Comparison of ENCODE assay signal across 21 cellular contexts in genomic region chr4:122553432-122553831, GRCh38.
DNase-seq lines count a peak whose midpoint lies in the region; ATAC-seq lines count a peak whose summit lies in the region.
"Had no signal": no experiment of that assay in that cellular context is flagged by ENCODE, and none has a peak within 500 bp of the region (broad histone marks: within the 10 kb centered on the region; RNA-seq: fewer than 3 reads in every experiment).

No MANE protein-coding gene starts in this region.

- H3K9me3 Mint-ChIP-seq in activated T-cell treated with anti-CD3 and anti-CD28 coated beads, Interleukin-2, amount 50 U/mL, for 24 hours, result no peaks in the 10 kb centered on the region
- H3K9me3 Mint-ChIP-seq in activated naive CD4-positive, alpha-beta T cell treated with anti-CD3 and anti-CD28 coated beads, Interleukin-2, amount 50 U/mL, for 72 hours, result peaks cover 6 to 11% of the 10 kb centered on the region in 2 donors
- H3K9me3 Mint-ChIP-seq in activated T-helper 17 cell treated with anti-CD3 and anti-CD28 coated beads, Interleukin-2, amount 50 U/mL, for 72 hours, result no peaks in the 10 kb centered on the region
- H3K9me3 Mint-ChIP-seq: CD8-positive, alpha-beta memory T cell; HFFc6 had no signal

- no peak for ATAC-seq in activated naive CD4-positive, alpha-beta T cell treated with anti-CD3 and anti-CD28 coated beads, Interleukin-2, amount 50 U/mL, for 72 hours
- ATAC-seq in activated T-helper 17 cell treated with anti-CD3 and anti-CD28 coated beads, Interleukin-2, amount 50 U/mL, for 72 hours (replicated peaks), result no peak
- ATAC-seq: GM12878, HCT116 had no signal

- no peaks in the 10 kb centered on the region for H3K36me3 Mint-ChIP-seq in activated T-cell treated with anti-CD3 and anti-CD28 coated beads, Interleukin-2, amount 50 U/mL, for 24 hours (ENCODE audit: low read depth)
- H3K36me3 Mint-ChIP-seq in activated naive CD4-positive, alpha-beta T cell treated with anti-CD3 and anti-CD28 coated beads, Interleukin-2, amount 50 U/mL, for 72 hours, result peaks cover 0 to 39% of the 10 kb centered on the region in 2 donors
- H3K36me3 Mint-ChIP-seq in activated T-helper 17 cell treated with anti-CD3 and anti-CD28 coated beads, Interleukin-2, amount 50 U/mL, for 72 hours (ENCODE audit: low read depth), result no peaks in the 10 kb centered on the region
- H3K36me3 Mint-ChIP-seq: CD4-positive, CD25-positive, alpha-beta regulatory T cell; CD8-positive, alpha-beta memory T cell had no signal

- no peak overlapping the region for H3K4me3 Mint-ChIP-seq in activated T-cell treated with anti-CD3 and anti-CD28 coated beads, Interleukin-2, amount 50 U/mL, for 24 hours
- peak overlapping the region; percentile 24 for H3K4me3 Mint-ChIP-seq in activated T-helper 17 cell treated with anti-CD3 and anti-CD28 coated beads, Interleukin-2, amount 50 U/mL, for 72 hours
- H3K4me3 Mint-ChIP-seq: CD4-positive, CD25-positive, alpha-beta regulatory T cell; CD8-positive, alpha-beta memory T cell; HFFc6 had no signal

- no peaks in the 10 kb centered on the region for H3K27me3 Mint-ChIP-seq in activated T-cell treated with anti-CD3 and anti-CD28 coated beads, Interleukin-2, amount 50 U/mL, for 24 hours
- no peaks in the 10 kb centered on the region for H3K27me3 Mint-ChIP-seq in activated T-helper 17 cell treated with anti-CD3 and anti-CD28 coated beads, Interleukin-2, amount 50 U/mL, for 72 hours

- H3K4me1 Mint-ChIP-seq in activated T-cell treated with anti-CD3 and anti-CD28 coated beads, Interleukin-2, amount 50 U/mL, for 24 hours (ENCODE audit: low read depth), result peaks cover 72% of the 10 kb centered on the region
- peaks cover 21% of the 10 kb centered on the region for H3K4me1 Mint-ChIP-seq in activated T-helper 17 cell treated with anti-CD3 and anti-CD28 coated beads, Interleukin-2, amount 50 U/mL, for 72 hours
- H3K4me1 Mint-ChIP-seq: CD4-positive, CD25-positive, alpha-beta regulatory T cell; CD8-positive, alpha-beta memory T cell had no signal

- DNase-seq in activated T-cell treated with anti-CD3 and anti-CD28 coated beads, Interleukin-2, amount 50 U/mL, for 24 hours, result no peak
- no peak for DNase-seq in activated T-cell treated with anti-CD3 and anti-CD28 coated beads for 4 hours
- DNase-seq in activated naive CD4-positive, alpha-beta T cell treated with anti-CD3 and anti-CD28 coated beads, Interleukin-2, amount 50 U/mL, for 72 hours (ENCODE audit: low spot score in 2 of 2), result no peak
- DNase-seq in activated naive CD4-positive, alpha-beta T cell treated with Interleukin-2 at 50 U/mL for 16 hours, result no peak
- DNase-seq in NCI-H2196 (lab: John Stamatoyannopoulos, UW; ENCODE audit: unreplicated experiment), result no peak
- DNase-seq: ACHN; BE2C; C1 segment of cervical spinal cord; CD4-positive, CD25-positive, alpha-beta regulatory T cell; CD8-positive, alpha-beta memory T cell; COR-L47; DMS 273 treated with DMSO at 0.1 percent for 48 hours; DMS53; DND-41; EL; GOT3; H7; HFFc6 had no signal

- peak overlapping the region; percentile 80 for H3K27ac Mint-ChIP-seq in activated T-cell treated with anti-CD3 and anti-CD28 coated beads, Interleukin-2, amount 50 U/mL, for 24 hours
- H3K27ac Mint-ChIP-seq in activated naive CD4-positive, alpha-beta T cell treated with anti-CD3 and anti-CD28 coated beads, Interleukin-2, amount 50 U/mL, for 72 hours, result peak overlapping the region; percentile 72 to 78
- peak overlapping the region; percentile 78 for H3K27ac Mint-ChIP-seq in activated T-helper 17 cell treated with anti-CD3 and anti-CD28 coated beads, Interleukin-2, amount 50 U/mL, for 72 hours
- H3K27ac Mint-ChIP-seq: CD4-positive, CD25-positive, alpha-beta regulatory T cell; HFFc6 had no signal
